ENCODE assay signal across 15 cellular contexts in the genomic region with DNA sequence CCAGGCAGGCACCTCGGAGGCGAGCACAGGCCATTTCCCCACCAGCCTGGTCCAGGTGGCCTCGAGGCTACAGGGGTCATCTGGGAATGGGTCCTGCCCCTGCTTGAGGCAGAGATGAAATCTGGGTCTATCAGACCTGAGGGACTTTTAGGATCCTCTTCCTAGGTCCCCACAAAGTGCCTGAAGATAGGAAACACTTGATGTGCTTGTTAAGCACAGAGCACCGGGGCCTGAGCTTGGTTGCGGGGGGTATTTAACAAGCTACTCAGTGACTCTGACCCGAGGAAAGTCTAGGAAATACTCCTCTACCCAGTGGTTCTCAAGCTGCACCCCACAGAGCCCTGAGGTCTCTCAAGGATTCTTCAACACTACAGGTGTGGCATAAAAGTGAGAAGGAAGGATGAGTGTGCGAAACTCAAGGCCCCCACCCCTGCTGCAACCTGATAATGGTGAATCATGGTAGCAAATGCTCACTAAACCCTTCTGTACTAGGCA.
"Had no signal": no experiment of that assay in that cellular context is flagged by ENCODE, and none has a peak within 500 bp of the region (broad histone marks: within the 10 kb centered on the region; RNA-seq: fewer than 3 reads in every experiment).

No MANE protein-coding gene starts in this region.

- H3K9me3 ChIP-seq: tibial artery had no signal

- DNase-seq: activated CD8-positive, alpha-beta memory T cell treated with anti-CD3 and anti-CD28 coated beads, Interleukin-2, amount 50 U/mL, for 4 hours; activated naive CD4-positive, alpha-beta T cell treated with Interleukin-2 at 50 U/mL for 16 hours; activated naive CD8-positive, alpha-beta T cell treated with anti-CD3 and anti-CD28 coated beads for 36 hours; activated T-cell treated with anti-CD3 and anti-CD28 coated beads, Interleukin-2, amount 50 U/mL, for 4 hours; cerebellar nuclear complex; effector CD8-positive, alpha-beta T cell; kidney; naive B cell; occipital lobe; stimulated activated CD4-positive, alpha-beta T cell treated with anti-CD3 and anti-CD28 coated beads, Interleukin-12 subunit alpha, Interleukin-12 subunit beta, amount 100 ng/mL, for 4 hours; T1000; tibial artery had no signal

- ATAC-seq: activated T-cell treated with anti-CD3 and anti-CD28 coated beads, Interleukin-2, amount 50 U/mL, for 4 hours; esophagus mucosa; WTC11 had no signal

- H3K4me1 ChIP-seq: tibial artery had no signal

- H3K4me3 ChIP-seq: lung, tibial artery had no signal

- H3K27ac ChIP-seq: tibial artery had no signal

- H3K36me3 ChIP-seq: tibial artery had no signal
